8 cellular contexts compared by ENCODE assay signal in genomic region chr9:134243778-134244467, GRCh38.
DNase-seq lines count a peak whose midpoint lies in the region; ATAC-seq lines count a peak whose summit lies in the region.
"Had no signal": no experiment of that assay in that cellular context is flagged by ENCODE, and none has a peak within 500 bp of the region (broad histone marks: within the 10 kb centered on the region; RNA-seq: fewer than 3 reads in every experiment).

No MANE protein-coding gene starts in this region.

- peaks cover 5% of the 10 kb centered on the region for H3K27me3 Mint-ChIP-seq in IgD-negative memory B cell

- peak overlapping the region; percentile 73 to 93 (median 86) for H3K4me3 Mint-ChIP-seq in IgD-negative memory B cell

- ATAC-seq in right cardiac atrium (peak; percentile 17 to 53), HG02938 (IDR thresholded peaks at IDR 0.05; ENCODE audit: unreplicated experiment) (no peak), GM21381 (IDR thresholded peaks at IDR 0.05; ENCODE audit: unreplicated experiment) (no peak)

- WGBS in right cardiac atrium, result 49% methylated on average over 14 of the region's 14 CpGs

- H3K4me1 Mint-ChIP-seq in IgD-negative memory B cell, result peaks cover 22 to 29% (median 22%) of the 10 kb centered on the region in 3 donors

- H3K36me3 Mint-ChIP-seq in IgD-negative memory B cell, result no peaks in the 10 kb centered on the region

- intact Hi-C loops in right cardiac atrium (cut with DNase I), result no loop called here

- H3K27me3 ChIP-seq in right cardiac atrium (ENCODE audit: control insufficient read depth, insufficient read depth), result no peaks in the 10 kb centered on the region

- peaks cover 0 to 9% (median 8%) of the 10 kb centered on the region in 3 donors for H3K9me3 Mint-ChIP-seq in IgD-negative memory B cell

- no peaks in the 10 kb centered on the region for H3K4me1 ChIP-seq in right cardiac atrium (ENCODE audit: control insufficient read depth, insufficient read depth, low read length)

- no peak overlapping the region for H3K27ac ChIP-seq in right cardiac atrium (ENCODE audit: low read length)

- peak; percentile 18 to 29 for DNase-seq in activated CD4-positive, alpha-beta T cell treated with anti-CD3 and anti-CD28 coated beads, Interleukin-2, amount 50 U/mL, for 4 hours
- DNase-seq in right cardiac atrium, result peak in 2 of 3 donors; percentile 58 to 59
- DNase-seq in stimulated activated naive CD4-positive, alpha-beta T cell treated with Interleukin-2 at 50 U/mL for 16 hours (lab: John Stamatoyannopoulos, UW), result peak; percentile 22
- no peak for DNase-seq in NCI-H1048 (lab: John Stamatoyannopoulos, UW)
- DNase-seq: dermis blood vessel endothelial cell had no signal

- no peaks in the 10 kb centered on the region for H3K9me3 ChIP-seq in right cardiac atrium (ENCODE audit: control insufficient read depth, low read length)

- peak overlapping the region; percentile 57 to 93 (median 68) for H3K27ac Mint-ChIP-seq in IgD-negative memory B cell

- no peak overlapping the region for H3K4me3 ChIP-seq in right cardiac atrium (ENCODE audit: low read length)

Comparison
In these comparisons a context has a peak if more than half of its experiments do, and no peak if none do; other contexts are left out.
1. ATAC-seq: peak in right cardiac atrium (2 of 2); none in HG02938 (single experiment) and GM21381 (single experiment).